ENCODE assay signal across 8 cellular contexts in the genomic region with DNA sequence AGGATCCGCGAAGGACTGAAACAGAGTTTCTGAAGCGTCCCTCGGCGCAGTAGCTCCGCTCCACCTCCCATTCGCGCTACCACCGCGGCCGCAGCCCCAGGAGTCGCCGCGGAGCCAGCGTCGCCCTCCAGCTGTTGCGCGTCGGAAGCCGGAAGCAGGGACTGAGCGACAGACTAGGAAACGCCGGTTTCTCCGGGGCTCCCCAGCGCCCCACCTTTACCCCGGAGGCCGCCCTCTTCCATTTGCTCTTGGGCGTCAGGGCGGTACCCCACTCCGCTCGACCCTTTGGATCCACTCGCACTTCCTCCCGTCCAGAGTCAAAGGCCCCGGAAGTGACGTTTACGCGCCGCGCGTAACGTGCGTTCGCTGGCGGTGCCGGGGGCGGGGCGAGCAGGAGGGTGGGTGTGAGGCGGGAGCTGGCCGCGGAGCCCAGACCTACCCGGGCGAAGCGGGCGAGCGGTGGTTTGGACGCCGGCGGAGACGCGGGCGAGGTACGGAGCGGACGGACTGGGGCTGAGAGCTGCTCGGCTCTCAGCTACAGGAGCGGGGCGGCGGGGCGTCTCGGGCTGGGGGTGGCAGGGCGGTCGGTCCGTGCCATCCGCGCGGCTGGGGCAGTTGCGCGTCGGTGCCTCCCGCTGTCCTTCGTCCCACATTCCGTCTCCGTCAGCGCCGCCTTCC. TPM values are rescaled to one million over a fixed set of nuclear protein-coding genes. Genes with fewer than 3 reads are reported as not detected.
DNase-seq lines count a peak whose midpoint lies in the region; ATAC-seq and TF ChIP-seq lines count a peak whose summit lies in the region.

A gene (plus strand): TSS at position 432 of the 678 bp plus-strand sequence. CDS start 31,167 bp downstream, outside the sequence.

- H3K9ac ChIP-seq in SK-N-MC (ENCODE audit: insufficient read length) = peak within 1 kb of the TSS; percentile 94

- no peaks in the 10 kb centered on the region for H3K27me3 ChIP-seq in gastroesophageal sphincter
- no peaks in the 10 kb centered on the region for H3K27me3 ChIP-seq in neutrophil

- peaks cover 34% of the 10 kb centered on the region for H3K4me1 Mint-ChIP-seq in activated naive CD4-positive, alpha-beta T cell treated with anti-CD3 and anti-CD28 coated beads, Interleukin-2, amount 10 ng/mL, durations not matched to agents 7 days and 5 days

- peak within 1 kb of the TSS; percentile 78 for H3K4me3 ChIP-seq in GM08714 (ENCODE audit: low read length)
- peak within 1 kb of the TSS; percentile 96 for H3K4me3 ChIP-seq in SK-N-MC
- H3K4me3 ChIP-seq in gastroesophageal sphincter = peak within 1 kb of the TSS; percentile 90 to 99
- peak within 1 kb of the TSS; percentile 79 to 89 for H3K4me3 ChIP-seq in neutrophil (ENCODE audit: low read depth in 1 of 2, low read length in 1 of 2)

- peak within 1 kb of the TSS; percentile 83 for H3K27ac ChIP-seq in SK-N-MC
- peak within 1 kb of the TSS; percentile 94 to 100 (median 99) for H3K27ac ChIP-seq in gastroesophageal sphincter
- peak within 1 kb of the TSS; percentile 99 for H3K27ac ChIP-seq in neutrophil

- H3K27me3 Mint-ChIP-seq in activated naive CD4-positive, alpha-beta T cell treated with anti-CD3 and anti-CD28 coated beads, Interleukin-2, amount 10 ng/mL, durations not matched to agents 7 days and 5 days = no peaks in the 10 kb centered on the region

- WGBS in gastroesophageal sphincter (ENCODE audit: low coverage in 1 of 2), 2 donors = 0% methylated on average over 13 of the region's 85 CpGs; no CpG with 5 or more reads in 1 of the 2 donors

- H3K9me3 ChIP-seq in SK-N-MC (ENCODE audit: low read depth, low read length) (no peaks in the 10 kb centered on the region), gastroesophageal sphincter (peaks cover 0 to 10% (median 0%) of the 10 kb centered on the region in 3 donors), neutrophil (no peaks in the 10 kb centered on the region)

- peak within 1 kb of the TSS; percentile 99 for H3K27ac Mint-ChIP-seq in activated naive CD4-positive, alpha-beta T cell treated with anti-CD3 and anti-CD28 coated beads, Interleukin-2, amount 10 ng/mL, durations not matched to agents 7 days and 5 days

- peaks cover 0 to 57% (median 2%) of the 10 kb centered on the region in 3 donors for H3K4me1 ChIP-seq in gastroesophageal sphincter
- H3K4me1 ChIP-seq in neutrophil (ENCODE audit: control insufficient read depth in 1 of 2, insufficient read depth in 1 of 2, low read depth in 1 of 2, low read length in 1 of 2) = peaks cover 35 to 36% of the 10 kb centered on the region in 2 experiments

- TF ChIP-seq POLR2A in gastroesophageal sphincter (IDR thresholded peaks at IDR 0.05) = peak; percentile 94 to 96

- peaks cover 10% of the 10 kb centered on the region for H3K9me3 Mint-ChIP-seq in activated naive CD4-positive, alpha-beta T cell treated with anti-CD3 and anti-CD28 coated beads, Interleukin-2, amount 10 ng/mL, durations not matched to agents 7 days and 5 days

- TF ChIP-seq EP300 in gastroesophageal sphincter (IDR thresholded peaks at IDR 0.05) = no peak

- H3K36me3 Mint-ChIP-seq in activated naive CD4-positive, alpha-beta T cell treated with anti-CD3 and anti-CD28 coated beads, Interleukin-2, amount 10 ng/mL, durations not matched to agents 7 days and 5 days = peaks cover 18% of the 10 kb centered on the region

- ATAC-seq in HG02588 (IDR thresholded peaks at IDR 0.05; ENCODE audit: unreplicated experiment) (peak; percentile 79), gastroesophageal sphincter (peak; percentile 97)

- CTCF ChIA-PET in activated naive CD4-positive, alpha-beta T cell treated with anti-CD3 and anti-CD28 coated beads, Interleukin-2, amount 10 ng/mL, durations not matched to agents 7 days and 5 days (lab: Charles Lee) = interaction anchor here (1.0 to 1.5 kb wide), 2 partner anchors 69 to 154 kb away, joined by 3 to 4 read pairs; no protein-coding TSS in a partner anchor

- H3K4me3 Mint-ChIP-seq in activated naive CD4-positive, alpha-beta T cell treated with anti-CD3 and anti-CD28 coated beads, Interleukin-2, amount 10 ng/mL, durations not matched to agents 7 days and 5 days = peak within 1 kb of the TSS; percentile 97

- TF ChIP-seq CTCF in gastroesophageal sphincter (IDR thresholded peaks at IDR 0.05) (peak in 1 of 4 experiments; percentile 32), neutrophil (IDR thresholded peaks at IDR 0.05) (peak; percentile 49), subcutaneous adipose tissue (IDR thresholded peaks at IDR 0.05; ENCODE audit: low read depth) (no peak)

- DNase-seq in NCI-H1048 (lab: John Stamatoyannopoulos, UW) (peak; percentile 87), SK-N-MC (ENCODE audit: low read depth, low spot score) (peak; percentile 37)
- peak; percentile 99 for DNase-seq in activated naive CD4-positive, alpha-beta T cell treated with anti-CD3 and anti-CD28 coated beads, Interleukin-2, amount 10 ng/mL, durations not matched to agents 7 days and 5 days

- peaks cover 9% of the 10 kb centered on the region; the same call in 1 of the 2 replicates for H3K36me3 ChIP-seq in SK-N-MC (ENCODE audit: insufficient read depth, low read length)
- H3K36me3 ChIP-seq in gastroesophageal sphincter = peaks cover 0 to 15% of the 10 kb centered on the region in 2 donors
- peaks cover 13% of the 10 kb centered on the region for H3K36me3 ChIP-seq in neutrophil

RNA-seq across cellular contexts. Expression of the gene that starts here (rescaled TPM):
- total RNA-seq in gastroesophageal sphincter (10 to 100 TPM; 37.8 to 59.9 (median 39.8) TPM), subcutaneous adipose tissue (10 to 100 TPM; 43.0 to 46.3 (median 44.3) TPM)

Comparison
In these comparisons a context has a peak if more than half of its experiments do, and no peak if none do; other contexts are left out.
1. Peak in every context shown above with its lines: DNase-seq, ATAC-seq, H3K4me3 ChIP-seq and H3K27ac ChIP-seq.
2. DNase-seq: peak in every context shown above with its lines; median percentile 99 in activated naive CD4-positive, alpha-beta T cell treated with anti-CD3 and anti-CD28 coated beads, Interleukin-2, amount 10 ng/mL, durations not matched to agents 7 days and 5 days; 87 in NCI-H1048; 37 in SK-N-MC.